1 cellular context compared by ENCODE assay signal in genomic region chr18:37577051-37577611, GRCh38.
TF ChIP-seq lines count a peak whose summit lies in the region.

No MANE protein-coding gene starts in this region.

TF ChIP-seq in H1, 55 proteins besides CTCF, POLR2A, EP300 and RAD21:
- TF ChIP-seq TEAD4 (IDR thresholded peaks at IDR 0.05; ENCODE audit: low read depth, low read length) (peak; percentile 88), NANOG (IDR thresholded peaks at IDR 0.05; ENCODE audit: insufficient read depth, low read depth, low read length, poor library complexity, severe bottlenecking) (peak; percentile 84), CHD1 (IDR thresholded peaks at IDR 0.05; ENCODE audit: low read depth, low read length) (no peak), MAX (IDR thresholded peaks at IDR 0.05) (no peak), SP1 (IDR thresholded peaks at IDR 0.05; ENCODE audit: low read depth, low read length) (peak; percentile 89), TAF7 (optimal IDR thresholded peaks at IDR 0.05; ENCODE audit: borderline replicate concordance, low read depth, low read length) (no peak), CREB1 (IDR thresholded peaks at IDR 0.05) (no peak), CBX5 (IDR thresholded peaks at IDR 0.05; ENCODE audit: low read depth, low read length) (no peak), YY1 (IDR thresholded peaks at IDR 0.05; ENCODE audit: low read depth, low read length) (peak; percentile 74), RNF2 (IDR thresholded peaks at IDR 0.05; ENCODE audit: borderline replicate concordance, low read depth, low read length, missing control alignments, poor library complexity, severe bottlenecking) (no peak), SP4 (IDR thresholded peaks at IDR 0.05; ENCODE audit: low read length) (no peak), TCF12 (IDR thresholded peaks at IDR 0.05; ENCODE audit: low read depth, low read length) (no peak), KDM5A (IDR thresholded peaks at IDR 0.05; ENCODE audit: low read length) (no peak), USF2 (IDR thresholded peaks at IDR 0.05; ENCODE audit: low read length) (no peak), JUN (IDR thresholded peaks at IDR 0.05; ENCODE audit: low read depth, low read length) (no peak), SIN3A (conservative IDR thresholded peaks at IDR 0.05 in 1 of 2, IDR thresholded peaks at IDR 0.05 in 1 of 2; ENCODE audit: low read depth in 1 of 2, low read length in 2 of 2) (no peak), KDM4A (IDR thresholded peaks at IDR 0.05; ENCODE audit: low read depth, low read length, severe bottlenecking) (no peak), POLR2AphosphoS5 (IDR thresholded peaks at IDR 0.05; ENCODE audit: low read depth, low read length) (no peak), BCL11A (IDR thresholded peaks at IDR 0.05; ENCODE audit: low read depth in 2 of 2, low read length in 2 of 2) (peak; percentile 48 to 76), EZH2 (IDR thresholded peaks at IDR 0.05; ENCODE audit: low read depth, low read length, severe bottlenecking) (no peak), HDAC2 (IDR thresholded peaks at IDR 0.05; ENCODE audit: borderline replicate concordance in 1 of 2, low read depth in 2 of 2, low read length in 2 of 2) (peak; percentile 78 to 86; a peak in 2 of 4 replicates), RXRA (IDR thresholded peaks at IDR 0.05; ENCODE audit: insufficient read depth, low read depth, low read length) (no peak), BACH1 (IDR thresholded peaks at IDR 0.05; ENCODE audit: low read length) (no peak), CBX8 (IDR thresholded peaks at IDR 0.05; ENCODE audit: borderline replicate concordance, low read depth, low read length) (no peak), RFX5 (IDR thresholded peaks at IDR 0.05; ENCODE audit: borderline replicate concordance, low read depth, low read length) (no peak), ATF2 (IDR thresholded peaks at IDR 0.05; ENCODE audit: low read length) (no peak), BRCA1 (IDR thresholded peaks at IDR 0.05; ENCODE audit: low read depth, low read length) (no peak), TBP (IDR thresholded peaks at IDR 0.05; ENCODE audit: low read depth, low read length) (peak; percentile 11; the same call in 1 of the 2 replicates), POU5F1 (IDR thresholded peaks at IDR 0.05; ENCODE audit: low read depth, low read length) (peak; percentile 84; the same call in 1 of the 2 replicates), ZNF274 (IDR thresholded peaks at IDR 0.05; ENCODE audit: borderline replicate concordance, extremely low read depth, low read length) (no peak), JUND (IDR thresholded peaks at IDR 0.05; ENCODE audit: low read length) (0 out of 2 replicates have a peak, but pooled peaks have one; percentile 17), SUZ12 (IDR thresholded peaks at IDR 0.05; ENCODE audit: low read length) (no peak), RBBP5 (IDR thresholded peaks at IDR 0.05; ENCODE audit: borderline replicate concordance, low read depth, low read length) (peak; percentile 71; the same call in 1 of the 2 replicates), GTF2F1 (IDR thresholded peaks at IDR 0.05; ENCODE audit: borderline replicate concordance, low read depth, low read length) (no peak), SAP30 (IDR thresholded peaks at IDR 0.05; ENCODE audit: insufficient read depth, insufficient replicate concordance, low read length) (no peak), CHD2 (IDR thresholded peaks at IDR 0.05; ENCODE audit: low read length) (0 out of 2 replicates have a peak, but pooled peaks have one; percentile 14), CEBPB (IDR thresholded peaks at IDR 0.05; ENCODE audit: low read depth, low read length) (no peak), ATF3 (IDR thresholded peaks at IDR 0.05; ENCODE audit: insufficient read depth, low read depth, low read length) (no peak), SRF (IDR thresholded peaks at IDR 0.05; ENCODE audit: low read depth, low read length) (no peak), CHD7 (IDR thresholded peaks at IDR 0.05; ENCODE audit: insufficient replicate concordance, low read length) (no peak), EGR1 (IDR thresholded peaks at IDR 0.05; ENCODE audit: borderline replicate concordance, low read depth, low read length) (no peak), SIX5 (IDR thresholded peaks at IDR 0.05; ENCODE audit: low read depth, low read length) (no peak), SIRT6 (IDR thresholded peaks at IDR 0.05; ENCODE audit: low read length) (no peak), PHF8 (conservative IDR thresholded peaks at IDR 0.05; ENCODE audit: low read depth, low read length) (no peak), FOSL1 (IDR thresholded peaks at IDR 0.05; ENCODE audit: insufficient read depth, low read depth, low read length) (no peak), CTBP2 (IDR thresholded peaks at IDR 0.05; ENCODE audit: borderline replicate concordance, insufficient read depth, insufficient read length, low read length) (peak; percentile 92), SP2 (IDR thresholded peaks at IDR 0.05; ENCODE audit: low read length) (no peak), TAF1 (IDR thresholded peaks at IDR 0.05; ENCODE audit: low read depth, low read length) (0 out of 2 replicates have a peak, but pooled peaks have one; percentile 23), ASH2L (IDR thresholded peaks at IDR 0.05; ENCODE audit: low read length) (peak; percentile 92)
TF ChIP-seq in H1: peak in this region for 14.
